8 cellular contexts compared by ENCODE assay signal in genomic region chr11:18115360-18116127, GRCh38. TPM values are rescaled to one million over a fixed set of nuclear protein-coding genes. Genes with fewer than 3 reads are reported as not detected.
DNase-seq lines count a peak whose midpoint lies in the region; ATAC-seq, FAIRE-seq and TF ChIP-seq lines count a peak whose summit lies in the region.

No MANE protein-coding gene starts in this region.

- DNase-seq in Daoy (ENCODE audit: low read depth) (peak; percentile 61), M059J (ENCODE audit: low read depth) (peak; percentile 68), SHP77 (lab: John Stamatoyannopoulos, UW) (peak; percentile 46 to 52), trophoblast cell (peak; percentile 9 to 67), urothelium cell line (ENCODE audit: low spot score) (peak; percentile 83)
- DNase-seq in activated T-helper 9 cell treated with anti-CD3 and anti-CD28 coated beads, Interleukin-2, amount 50 U/mL, for 16 hours (ENCODE audit: low read depth) = peak; percentile 33

- H3K9me3 ChIP-seq in gastroesophageal sphincter (no peaks in the 10 kb centered on the region), trophoblast cell (ENCODE audit: insufficient read depth, low read depth, low read length) (no peaks in the 10 kb centered on the region)

- no peak overlapping the region for H3K9ac ChIP-seq in trophoblast cell (ENCODE audit: low read length)

- no peak overlapping the region for H4K8ac ChIP-seq in trophoblast cell (ENCODE audit: low read depth, low read length)

- H3K4me3 ChIP-seq in gastroesophageal sphincter = no peak overlapping the region
- peak overlapping the region; percentile 14 for H3K4me3 ChIP-seq in trophoblast cell (ENCODE audit: low read depth, low read length)

- no peak overlapping the region for H4K91ac ChIP-seq in trophoblast cell (ENCODE audit: low read depth, low read length)

- no peak overlapping the region for H2AFZ ChIP-seq in trophoblast cell (ENCODE audit: insufficient read depth, low read length, poor library complexity)

- H4K12ac ChIP-seq in trophoblast cell (ENCODE audit: low read depth, low read length) = no peak overlapping the region

- TF ChIP-seq EP300 in gastroesophageal sphincter (IDR thresholded peaks at IDR 0.05) = no peak

- no peak overlapping the region for H3K14ac ChIP-seq in trophoblast cell (ENCODE audit: low read length)

- H3K18ac ChIP-seq in trophoblast cell (ENCODE audit: low read length) = no peak overlapping the region

- peak; percentile 79 for ATAC-seq in GM21786 (IDR thresholded peaks at IDR 0.05; ENCODE audit: unreplicated experiment)
- peak; percentile 60 for ATAC-seq in gastroesophageal sphincter

- H3K27ac ChIP-seq in gastroesophageal sphincter = no peak overlapping the region
- H3K27ac ChIP-seq in trophoblast cell (ENCODE audit: low read depth, low read length) = no peak overlapping the region

- H3K4me1 ChIP-seq in gastroesophageal sphincter (no peaks in the 10 kb centered on the region), trophoblast cell (ENCODE audit: control insufficient read depth in 1 of 2, insufficient read depth in 2 of 2, low read length in 2 of 2) (no peaks in the 10 kb centered on the region)

- 0% methylated on average over 4 to 7 of the region's 9 CpGs for WGBS in gastroesophageal sphincter (ENCODE audit: low coverage in 1 of 2), 2 donors
- no CpG with 5 or more reads among the region's 9 CpGs for WGBS in trophoblast cell (ENCODE audit: extremely low coverage, insufficient coverage, insufficient read length)

- no peak overlapping the region for H2AK5ac ChIP-seq in trophoblast cell (ENCODE audit: low read length)

- no peak for TF ChIP-seq POLR2A in gastroesophageal sphincter (IDR thresholded peaks at IDR 0.05)

- no peak overlapping the region for H2BK12ac ChIP-seq in trophoblast cell (ENCODE audit: low read length)

- H2BK5ac ChIP-seq in trophoblast cell (ENCODE audit: low read depth, low read length, poor library complexity) = no peak overlapping the region

- H3K27me3 ChIP-seq in gastroesophageal sphincter (peaks cover 38% of the 10 kb centered on the region), trophoblast cell (ENCODE audit: insufficient read depth, low read length) (peaks cover 2% of the 10 kb centered on the region)

- H3K23ac ChIP-seq in trophoblast cell (ENCODE audit: low read length) = no peak overlapping the region

- no peaks in the 10 kb centered on the region for H3K36me3 ChIP-seq in gastroesophageal sphincter
- no peaks in the 10 kb centered on the region for H3K36me3 ChIP-seq in trophoblast cell (ENCODE audit: control insufficient read depth in 1 of 2, insufficient read depth in 2 of 2, low read length in 2 of 2)

- TF ChIP-seq CTCF in gastroesophageal sphincter (IDR thresholded peaks at IDR 0.05) = peak; percentile 40 to 83 (median 58)

- no peaks in the 10 kb centered on the region for H3K79me1 ChIP-seq in trophoblast cell (ENCODE audit: low read length)

- peak; percentile 79 for FAIRE-seq in urothelium cell line (lab: Jason Lieb, UNC)

- H3K79me2 ChIP-seq in trophoblast cell (ENCODE audit: control insufficient read depth, insufficient read depth, low read length, poor library complexity) = no peaks in the 10 kb centered on the region

- H3K4ac ChIP-seq in trophoblast cell (ENCODE audit: low read depth, low read length) = no peak overlapping the region

- H2BK120ac ChIP-seq in trophoblast cell (ENCODE audit: insufficient read depth, low read length, poor library complexity) = no peak overlapping the region

- no peak overlapping the region for H3K4me2 ChIP-seq in trophoblast cell (ENCODE audit: low read length)

RNA-seq across cellular contexts. Expression of gene SAAL1, which starts 9.7 kb away (rescaled TPM):
- 62.7 and 72.7 TPM in 2 replicates for total RNA-seq in Daoy (2014; rRNA removed; shearing (Covaris generic))
- total RNA-seq in M059J (2014; rRNA removed; shearing (Covaris generic)) = 23.7 and 35.6 TPM in 2 replicates
- total RNA-seq in gastroesophageal sphincter = 10 to 100 TPM; 11.3 to 21.5 (median 14.4) TPM
- 35.7 and 36.2 TPM in 2 replicates for polyA plus RNA-seq in trophoblast cell (2013)

RNA-seq across cellular contexts. Expression of gene MRGPRX3, which starts 16.8 kb away (rescaled TPM):
- not detected in 2 replicates for total RNA-seq in Daoy (2014; rRNA removed; shearing (Covaris generic))
- total RNA-seq in M059J (2014; rRNA removed; shearing (Covaris generic)) = not detected in 2 replicates
- under 1 TPM in 1 of 4 donors, not detected in 3; 0.31 TPM for total RNA-seq in gastroesophageal sphincter
- polyA plus RNA-seq in trophoblast cell (2013) = not detected in 2 replicates

RNA-seq across cellular contexts. Expression of gene MRGPRX4, which starts 57.1 kb away (rescaled TPM):
- total RNA-seq in Daoy (2014; rRNA removed; shearing (Covaris generic)) = not detected in 2 replicates
- total RNA-seq in M059J (2014; rRNA removed; shearing (Covaris generic)) = not detected in 2 replicates
- total RNA-seq in gastroesophageal sphincter = not detected
- polyA plus RNA-seq in trophoblast cell (2013) = not detected in 2 replicates

Comparison
In these comparisons a context has a peak if more than half of its experiments do, and no peak if none do; other contexts are left out.
1. DNase-seq: peak in every context shown above with its lines; median percentile 83 in urothelium cell line; 68 in M059J; 61 in Daoy; 49 in SHP77; 38 in trophoblast cell; 33 in activated T-helper 9 cell treated with anti-CD3 and anti-CD28 coated beads, Interleukin-2, amount 50 U/mL, for 16 hours.